28 cellular contexts compared by ENCODE assay signal in the genomic region with DNA sequence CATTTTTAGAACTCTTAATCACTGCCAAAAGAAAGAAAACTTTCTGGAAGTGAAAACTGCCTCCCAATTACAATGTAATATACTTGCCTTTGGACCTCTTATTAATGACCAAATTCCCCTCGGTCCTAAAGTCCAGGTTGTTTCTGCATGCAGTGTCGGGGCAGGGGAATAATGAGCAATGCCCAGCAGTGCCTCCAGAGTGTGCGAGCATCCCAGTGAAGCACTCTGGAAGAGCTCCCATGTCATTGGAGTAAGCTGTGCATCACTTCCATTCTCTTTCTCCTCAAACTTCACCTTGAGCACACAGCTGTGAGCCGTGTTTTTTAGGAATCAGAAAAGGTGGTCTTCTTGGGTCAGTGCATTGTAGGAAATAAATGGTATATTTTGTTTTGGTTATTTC.
"Had no signal": no experiment of that assay in that cellular context is flagged by ENCODE, and none has a peak within 500 bp of the region (broad histone marks: within the 10 kb centered on the region; RNA-seq: fewer than 3 reads in every experiment).

No MANE protein-coding gene starts in this region.

- H3K27ac Mint-ChIP-seq: endodermal cell; memory B cell; mesothelial cell of epicardium; neural progenitor cell; stimulated activated naive B cell treated with anti-CD40 and anti-IgM and Interleukin-4, amounts not matched to agents 10 μg/mL and 1 μg/mL and 100 μg/mL, for 72 hours; stimulated activated naive CD8-positive, alpha-beta T cell treated with anti-CD3 and anti-CD28 coated beads, Interleukin-15, Interleukin-2, amounts not matched to agents 100 ng/mL and 50 ng/mL, for 24 hours had no signal

- H3K36me3 Mint-ChIP-seq: memory B cell; mesothelial cell of epicardium; naive B cell; natural killer cell treated with Interleukin-12 subunit alpha and Interleukin-12 subunit beta and Interleukin-15 and Interleukin-18, amount 100 ng/mL, for 72 hours; neural progenitor cell; stimulated activated naive B cell treated with anti-CD40 and anti-IgM and Interleukin-4, amounts not matched to agents 10 μg/mL and 1 μg/mL and 100 μg/mL, for 72 hours had no signal

- H3K36me3 ChIP-seq: esophagus muscularis mucosa, gastroesophageal sphincter, heart left ventricle, neural progenitor cell, ovary, right lobe of liver, thoracic aorta, tibial nerve, upper lobe of left lung had no signal

- H3K27me3 ChIP-seq: esophagus muscularis mucosa, gastroesophageal sphincter, heart left ventricle, neural progenitor cell, ovary, right lobe of liver, tibial nerve, upper lobe of left lung had no signal

- DNase-seq: effector CD8-positive, alpha-beta T cell; endodermal cell; foreskin keratinocyte; heart left ventricle; kidney; mucosa of descending colon; naive B cell; nucleus accumbens; ovary; psoas muscle; right lobe of liver; small intestine; stimulated activated CD4-positive, alpha-beta T cell treated with anti-CD3 and anti-CD28 coated beads, Interleukin-15, amount 100 ng/mL, for 24 hours; stimulated activated CD4-positive, alpha-beta T cell treated with anti-CD3 and anti-CD28 coated beads, Interleukin-2, amount 100 ng/mL, for 48 hours; stimulated activated naive B cell treated with anti-CD40 and anti-IgM and Interleukin-4, amounts not matched to agents 10 μg/mL and 1 μg/mL and 100 μg/mL, for 72 hours; upper lobe of left lung had no signal

- H3K9ac ChIP-seq: neural progenitor cell had no signal

- H2AFZ ChIP-seq: hepatocyte, neural progenitor cell had no signal

- H3K4me2 ChIP-seq: hepatocyte, neural progenitor cell had no signal

- H3K9me3 Mint-ChIP-seq: memory B cell; naive B cell; natural killer cell treated with Interleukin-12 subunit alpha and Interleukin-12 subunit beta and Interleukin-15 and Interleukin-18, amount 100 ng/mL, for 72 hours; stimulated activated naive B cell treated with anti-CD40 and anti-IgM and Interleukin-4, amounts not matched to agents 10 μg/mL and 1 μg/mL and 100 μg/mL, for 72 hours; stimulated activated naive CD8-positive, alpha-beta T cell treated with anti-CD3 and anti-CD28 coated beads, Interleukin-15, Interleukin-2, amounts not matched to agents 100 ng/mL and 50 ng/mL, for 24 hours had no signal

- H3K27me3 Mint-ChIP-seq: naive B cell; stimulated activated naive B cell treated with anti-CD40 and anti-IgM and Interleukin-4, amounts not matched to agents 10 μg/mL and 1 μg/mL and 100 μg/mL, for 72 hours; stimulated activated naive CD8-positive, alpha-beta T cell treated with anti-CD3 and anti-CD28 coated beads, Interleukin-15, Interleukin-2, amounts not matched to agents 100 ng/mL and 50 ng/mL, for 24 hours had no signal

- H3K4me3 Mint-ChIP-seq: endodermal cell; memory B cell; mesothelial cell of epicardium; natural killer cell treated with Interleukin-12 subunit alpha and Interleukin-12 subunit beta and Interleukin-15 and Interleukin-18, amount 100 ng/mL, for 72 hours; neural progenitor cell; stimulated activated naive CD8-positive, alpha-beta T cell treated with anti-CD3 and anti-CD28 coated beads, Interleukin-15, Interleukin-2, amounts not matched to agents 100 ng/mL and 50 ng/mL, for 24 hours had no signal

- ATAC-seq: foreskin keratinocyte; gastroesophageal sphincter; left lobe of liver; mucosa of descending colon; natural killer cell treated with Interleukin-12 subunit alpha and Interleukin-12 subunit beta and Interleukin-15 and Interleukin-18, amount 100 ng/mL, for 72 hours; psoas muscle; right lobe of liver; stimulated activated naive B cell treated with anti-CD40 and anti-IgM and Interleukin-4, amounts not matched to agents 10 μg/mL and 1 μg/mL and 100 μg/mL, for 72 hours had no signal

- H3K4me1 ChIP-seq: neural progenitor cell, right lobe of liver had no signal

- H3K79me2 ChIP-seq: hepatocyte had no signal

- H3K4me3 ChIP-seq: esophagus muscularis mucosa, gastroesophageal sphincter, heart left ventricle, hepatocyte, lung, mucosa of descending colon, neural progenitor cell, ovary, psoas muscle, right lobe of liver, thoracic aorta, tibial nerve, upper lobe of left lung had no signal

- H3K27ac ChIP-seq: esophagus muscularis mucosa, foreskin keratinocyte, gastroesophageal sphincter, heart left ventricle, hepatocyte, neural progenitor cell, ovary, psoas muscle, right lobe of liver, thoracic aorta, tibial nerve had no signal

- H3K9me3 ChIP-seq: esophagus muscularis mucosa, gastroesophageal sphincter, mucosa of descending colon, ovary, psoas muscle, right lobe of liver, thoracic aorta, tibial nerve, upper lobe of left lung had no signal
